ENCODE assay signal across 8 cellular contexts in genomic region chr1:201889092-201889968, GRCh38. TPM values are rescaled to one million over a fixed set of nuclear protein-coding genes. Genes with fewer than 3 reads are reported as not detected.
DNase-seq lines count a peak whose midpoint lies in the region; ATAC-seq and TF ChIP-seq lines count a peak whose summit lies in the region.

No MANE protein-coding gene starts in this region.

- CTCF ChIA-PET in RWPE1 (lab: Yijun Ruan, JAX) = interaction anchor here (0.7 to 2.3 kb wide), 6 partner anchors 12 to 1378 kb away, joined by 3 to 7 read pairs (median 4); no protein-coding TSS in a partner anchor

- H3K27ac ChIP-seq in cardiac muscle cell (no peak overlapping the region), mucosa of rectum (ENCODE audit: low read depth in 2 of 2, low read length in 2 of 2) (no peak overlapping the region), upper lobe of right lung (peak overlapping the region; percentile 36), RWPE1 (no peak overlapping the region; the same call in 1 of the 2 replicates)

- POLR2A ChIA-PET in RWPE1 (lab: Yijun Ruan, JAX; ENCODE audit: low non-redundant PET) = no interaction called here

- no peaks in the 10 kb centered on the region for H3K36me3 ChIP-seq in cardiac muscle cell
- H3K36me3 ChIP-seq in mucosa of rectum (ENCODE audit: control insufficient read depth in 2 of 2, insufficient read depth in 2 of 2, low read length in 2 of 2) = no peaks in the 10 kb centered on the region
- no peaks in the 10 kb centered on the region for H3K36me3 ChIP-seq in upper lobe of right lung

- DNase-seq in cardiac muscle cell (ENCODE audit: low read depth in 1 of 2, low spot score in 1 of 2) (no peak), Right ventricle myocardium inferior (ENCODE audit: missing footprints) (no peak), cerebellar cortex (ENCODE audit: low spot score) (peak; percentile 57), upper lobe of right lung (no peak), RWPE1 (ENCODE audit: low spot score) (no peak), iPS-NIHi7 (ENCODE audit: extremely low spot score) (no peak)

- peak overlapping the region; percentile 14 to 41 for H3K9ac ChIP-seq in mucosa of rectum (ENCODE audit: low read depth in 1 of 2, low read length in 2 of 2)

- peaks cover 27% of the 10 kb centered on the region for H3K4me1 ChIP-seq in cardiac muscle cell (ENCODE audit: low read depth)
- H3K4me1 ChIP-seq in mucosa of rectum (ENCODE audit: control insufficient read depth in 2 of 2, insufficient read depth in 2 of 2, low read length in 2 of 2) = peaks cover 6 to 12% of the 10 kb centered on the region in 2 donors
- H3K4me1 ChIP-seq in upper lobe of right lung = peaks cover 21% of the 10 kb centered on the region

- H3K4me3 ChIP-seq in cardiac muscle cell (peak overlapping the region; percentile 56), mucosa of rectum (ENCODE audit: low read length in 2 of 2) (peak overlapping the region; percentile 69 to 70), upper lobe of right lung (peak overlapping the region; percentile 71)

- no peak for ATAC-seq in Right ventricle myocardium inferior
- no peak for ATAC-seq in upper lobe of right lung
- no peak for ATAC-seq in GM18520 (IDR thresholded peaks at IDR 0.05; ENCODE audit: unreplicated experiment)

- H3K27me3 ChIP-seq in cardiac muscle cell (no peaks in the 10 kb centered on the region), mucosa of rectum (ENCODE audit: control insufficient read depth in 2 of 2, insufficient read depth in 2 of 2, low read length in 2 of 2) (peaks cover 21 to 28% of the 10 kb centered on the region in 2 donors), upper lobe of right lung (peaks cover 5% of the 10 kb centered on the region)

- no peaks in the 10 kb centered on the region for H3K9me3 ChIP-seq in cardiac muscle cell (ENCODE audit: low read depth)
- no peaks in the 10 kb centered on the region for H3K9me3 ChIP-seq in mucosa of rectum (ENCODE audit: control insufficient read depth in 2 of 2, low read length in 2 of 2)
- no peaks in the 10 kb centered on the region for H3K9me3 ChIP-seq in upper lobe of right lung

- TF ChIP-seq CTCF in cardiac muscle cell (IDR thresholded peaks at IDR 0.05; ENCODE audit: low read depth, low read length) (no peak), upper lobe of right lung (IDR thresholded peaks at IDR 0.05) (no peak), RWPE1 (conservative IDR thresholded peaks at IDR 0.05; ENCODE audit: low read depth) (no peak)

- intact Hi-C loops in Right ventricle myocardium inferior (cut with DNase I) = loop anchor here (5.0 kb wide), 1 partner anchor 218 kb away; no protein-coding TSS in a partner anchor
- intact Hi-C loops in upper lobe of right lung (cut with DNase I) = no loop called here

RNA-seq across cellular contexts. Expression of gene SHISA4, which starts 0.6 kb away (rescaled TPM):
- total RNA-seq in cardiac muscle cell = 14.3 and 21.9 TPM in 2 replicates
- 22.8 and 24.3 TPM in 2 replicates for polyA plus RNA-seq in cardiac muscle cell
- total RNA-seq in Right ventricle myocardium inferior = 159 TPM
- 8.6 TPM for total RNA-seq in upper lobe of right lung

RNA-seq across cellular contexts. Expression of gene LMOD1, which starts 57.0 kb away (rescaled TPM):
- total RNA-seq in cardiac muscle cell (48.3 and 75.6 TPM in 2 replicates), Right ventricle myocardium inferior (10.8 TPM), upper lobe of right lung (38.3 TPM)
- 27.4 and 47.9 TPM in 2 replicates for polyA plus RNA-seq in cardiac muscle cell
